ENCODE assay signal across 8 cellular contexts in genomic region chr16:16025214-16025968, GRCh38.
DNase-seq lines count a peak whose midpoint lies in the region; ATAC-seq and TF ChIP-seq lines count a peak whose summit lies in the region.

No MANE protein-coding gene starts in this region.

- peak overlapping the region; percentile 76 for H2BK120ac ChIP-seq in IMR-90 (ENCODE audit: low read depth, low read length)

- H4K5ac ChIP-seq in IMR-90 (ENCODE audit: low read depth, low read length), result peak overlapping the region; percentile 20

- dilution Hi-C loops in IMR-90 (cut with HindIII; ENCODE audit: low sequenced_read_pairs, unreplicated experiment), result no loop called here

- peaks cover 55 to 91% of the 10 kb centered on the region in 2 experiments for H3K79me1 ChIP-seq in IMR-90 (ENCODE audit: low read depth in 1 of 2, low read length in 2 of 2)

- H3K4me3 ChIP-seq in IMR-90 (ENCODE audit: insufficient read depth, low read depth, low read length), result no peak overlapping the region

- peak; percentile 36; the same call in 1 of the 2 replicates for TF ChIP-seq RAD21 in IMR-90 (IDR thresholded peaks at IDR 0.05; ENCODE audit: low read length)

- no peaks in the 10 kb centered on the region for H3K9me3 Mint-ChIP-seq in activated T-cell treated with anti-CD3 and anti-CD28 coated beads, Interleukin-2, amount 50 U/mL, for 4 hours

- DNase-seq in GM10266 (ENCODE audit: extremely low spot score), result peak; percentile 75
- peak; percentile 97 for DNase-seq in IMR-90
- peak; percentile 43 for DNase-seq in activated T-cell treated with anti-CD3 and anti-CD28 coated beads, Interleukin-2, amount 50 U/mL, for 4 hours
- peak; percentile 14 for DNase-seq in inferior parietal cortex (ENCODE audit: extremely low spot score)
- peak; percentile 44 to 47 for DNase-seq in stimulated activated CD8-positive, alpha-beta memory T cell treated with anti-CD3 and anti-CD28 coated beads, Interleukin-7, amount 100 ng/mL, for 4 hours (ENCODE audit: low read depth in 2 of 2)
- DNase-seq in HT-29 (ENCODE audit: low spot score), result no peak
- no peak for DNase-seq in LoVo (ENCODE audit: low spot score)
- DNase-seq in NCI-H345 (lab: John Stamatoyannopoulos, UW), result no peak

- POLR2A ChIA-PET in IMR-90 (lab: Charles Lee; ENCODE audit: unreplicated experiment), result interaction anchor here (0.6 kb wide), 1 partner anchor 92 kb away, joined by 4 read pairs; no protein-coding TSS in a partner anchor

- H3K4ac ChIP-seq in IMR-90 (ENCODE audit: low read depth, low read length), result peak overlapping the region; percentile 49

- in situ Hi-C loops in IMR-90 (cut with MboI; ENCODE audit: low sequenced_read_pairs), result no loop called here

- peak overlapping the region; percentile 53 for H3K56ac ChIP-seq in IMR-90 (ENCODE audit: extremely low read depth, insufficient read depth, low read length)

- H2AK5ac ChIP-seq in IMR-90 (ENCODE audit: low read depth, low read length), result peak overlapping the region; percentile 66; the same call in 1 of the 2 replicates

- peak overlapping the region; percentile 55 for H3K23ac ChIP-seq in IMR-90 (ENCODE audit: low read depth, low read length)

- peaks cover 11% of the 10 kb centered on the region; the same call in 1 of the 2 replicates for H4K20me1 ChIP-seq in IMR-90 (ENCODE audit: insufficient read depth, low read length)

- peak overlapping the region; percentile 88 for H3K27ac ChIP-seq in IMR-90 (ENCODE audit: insufficient read depth, low read length)

- H3K27me3 ChIP-seq in IMR-90 (ENCODE audit: control insufficient read depth, insufficient read depth, low read length), result no peaks in the 10 kb centered on the region

- H3K36me3 Mint-ChIP-seq in activated T-cell treated with anti-CD3 and anti-CD28 coated beads, Interleukin-2, amount 50 U/mL, for 4 hours (ENCODE audit: insufficient read depth), result peaks cover 15% of the 10 kb centered on the region

- WGBS in IMR-90 (ENCODE audit: extremely low coverage in 2 of 2, insufficient read length in 1 of 2), 2 experiments, result 0% methylated on average over 1 of the region's 11 CpGs; no CpG with 5 or more reads in 1 of the 2 experiments

- ATAC-seq in IMR-90 (ENCODE audit: low read depth), result peak; percentile 53
- peak; percentile 78 to 84 for ATAC-seq in activated T-cell treated with anti-CD3 and anti-CD28 coated beads, Interleukin-2, amount 50 U/mL, for 4 hours

- peak overlapping the region; percentile 22; the same call in 1 of the 3 replicates for H2BK15ac ChIP-seq in IMR-90 (ENCODE audit: low read depth, low read length)

- CTCF ChIA-PET in IMR-90 (lab: Yijun Ruan, JAX), result no interaction called here

- TF ChIP-seq CTCF in GM10266 (IDR thresholded peaks at IDR 0.05; ENCODE audit: control insufficient read depth, insufficient read depth, low read depth, missing control alignments), result peak; percentile 8
- peak; percentile 11; the same call in 1 of the 2 replicates for TF ChIP-seq CTCF in IMR-90 (conservative IDR thresholded peaks at IDR 0.05; ENCODE audit: low read depth, low read length)

- H3K27me3 Mint-ChIP-seq in activated T-cell treated with anti-CD3 and anti-CD28 coated beads, Interleukin-2, amount 50 U/mL, for 4 hours (ENCODE audit: low read depth), result no peaks in the 10 kb centered on the region

- H3K9me1 ChIP-seq in IMR-90 (ENCODE audit: insufficient read depth, low read length), result peaks cover 60% of the 10 kb centered on the region

- peaks cover 60% of the 10 kb centered on the region for H3K4me1 ChIP-seq in IMR-90 (ENCODE audit: control insufficient read depth, insufficient read depth, low read length)

- H2BK5ac ChIP-seq in IMR-90 (ENCODE audit: low read depth, low read length, poor library complexity, severe bottlenecking), result peak overlapping the region; percentile 86

- peak overlapping the region; percentile 49 for H2BK20ac ChIP-seq in IMR-90 (ENCODE audit: low read depth, low read length)

- peaks cover 44% of the 10 kb centered on the region for H3K36me3 ChIP-seq in IMR-90 (ENCODE audit: control insufficient read depth, insufficient read depth, low read length)

- 0 out of 2 replicates have a peak overlapping the region, but pooled peaks have one; percentile 4 for H3K9ac ChIP-seq in IMR-90 (ENCODE audit: low read depth, low read length)

- H2AFZ ChIP-seq in IMR-90 (replicated peaks; ENCODE audit: low read length, poor library complexity), result no peak overlapping the region

- H2AK9ac ChIP-seq in IMR-90 (replicated peaks; ENCODE audit: low read depth, low read length, poor library complexity), result peak overlapping the region; percentile 42

- H3K18ac ChIP-seq in IMR-90 (ENCODE audit: low read depth, low read length), result peak overlapping the region; percentile 31

- intact Hi-C loops in IMR-90 (cut with micrococcal nuclease), result loop anchor here (5.0 kb wide), 1 partner anchor 73 kb away; no protein-coding TSS in a partner anchor

- H4K8ac ChIP-seq in IMR-90 (ENCODE audit: low read depth in 2 of 2, low read length in 2 of 2), result peak overlapping the region in 1 of 2 experiments; percentile 54; a peak in 3 of 4 replicates

- peak overlapping the region; percentile 30 for H3K14ac ChIP-seq in IMR-90 (replicated peaks; ENCODE audit: low read depth, low read length)

- peaks cover 43% of the 10 kb centered on the region for H3K4me1 Mint-ChIP-seq in activated T-cell treated with anti-CD3 and anti-CD28 coated beads, Interleukin-2, amount 50 U/mL, for 4 hours (ENCODE audit: low read depth)

- H3K4me3 Mint-ChIP-seq in activated T-cell treated with anti-CD3 and anti-CD28 coated beads, Interleukin-2, amount 50 U/mL, for 4 hours, result peak overlapping the region; percentile 30

- no TSS peak for BruUV-seq in IMR-90 (replicated peaks; lab: Mats Ljungman, UMichigan)

- 0 out of 2 replicates have a peak overlapping the region, but pooled peaks have one; percentile 2 for H3K4me2 ChIP-seq in IMR-90 (ENCODE audit: low read depth, low read length)

- TF ChIP-seq POLR2A in IMR-90 (IDR thresholded peaks at IDR 0.05; ENCODE audit: low read depth, low read length), result peak; percentile 71

- no peaks in the 10 kb centered on the region for H3K9me3 ChIP-seq in IMR-90 (ENCODE audit: control insufficient read depth, insufficient read depth, low read length)

- peak overlapping the region; percentile 76 for H4K91ac ChIP-seq in IMR-90 (ENCODE audit: insufficient read depth, low read depth, low read length)

TF ChIP-seq in IMR-90, 13 proteins besides CTCF, POLR2A, EP300 and RAD21:
- peak; percentile 19; the same call in 1 of the 2 replicates for TF ChIP-seq CEBPB (IDR thresholded peaks at IDR 0.05; ENCODE audit: low read depth, low read length)
- no peak for TF ChIP-seq RFX5 (IDR thresholded peaks at IDR 0.05; ENCODE audit: low read depth, low read length)
- no peak for TF ChIP-seq SMC3 (IDR thresholded peaks at IDR 0.05; ENCODE audit: low read depth, low read length)
- 0 out of 2 replicates have a peak, but pooled peaks have one; percentile 6 for TF ChIP-seq MAZ (IDR thresholded peaks at IDR 0.05; ENCODE audit: borderline replicate concordance, low read depth, low read length)
- TF ChIP-seq MAFK (IDR thresholded peaks at IDR 0.05; ENCODE audit: low read depth, low read length), result peak; percentile 22; the same call in 1 of the 2 replicates
- TF ChIP-seq NFE2L2 (IDR thresholded peaks at IDR 0.05; ENCODE audit: low read depth, low read length), result peak; percentile 58
- TF ChIP-seq ELK1 (IDR thresholded peaks at IDR 0.05; ENCODE audit: borderline replicate concordance, low read depth, low read length), result no peak
TF ChIP-seq in IMR-90: peak in this region for 4.

Comparison
In these comparisons a context has a peak if more than half of its experiments do, and no peak if none do; other contexts are left out.
1. DNase-seq: peak in GM10266 (single experiment), IMR-90 (single experiment), activated T-cell treated with anti-CD3 and anti-CD28 coated beads, Interleukin-2, amount 50 U/mL, for 4 hours (single experiment), inferior parietal cortex (single experiment) and stimulated activated CD8-positive, alpha-beta memory T cell treated with anti-CD3 and anti-CD28 coated beads, Interleukin-7, amount 100 ng/mL, for 4 hours (2 of 2); none in HT-29 (single experiment), LoVo (single experiment) and NCI-H345 (single experiment).